In genomic region chr2:10141736-10142639, GRCh38 we compare ENCODE assay signal across 8 cellular contexts. TPM values are rescaled to one million over a fixed set of nuclear protein-coding genes. Genes with fewer than 3 reads are reported as not detected.
DNase-seq lines count a peak whose midpoint lies in the region; ATAC-seq, FAIRE-seq and TF ChIP-seq lines count a peak whose summit lies in the region.

No MANE protein-coding gene starts in this region.

- H3K36me3 ChIP-seq in H1 (ENCODE audit: control insufficient read depth in 2 of 4, insufficient read depth in 4 of 4, low read length in 3 of 4) (peaks cover 0 to 10% (median 2%) of the 10 kb centered on the region in 4 experiments; a peak in 3 of 8 replicates), neuronal stem cell (replicated peaks in 1 of 2; ENCODE audit: control insufficient read depth in 2 of 2, insufficient read depth in 2 of 2, low read length in 2 of 2) (peaks cover 23 to 59% of the 10 kb centered on the region in 2 donors)

- H4K8ac ChIP-seq in H1 (ENCODE audit: extremely low read depth, insufficient read depth, low read length) (peak overlapping the region; percentile 36; the same call in 1 of the 2 replicates), neuronal stem cell (ENCODE audit: low read depth, low read length) (no peak overlapping the region)

- peak; percentile 52 to 65 for ATAC-seq in activated CD4-positive, CD25-positive, alpha-beta regulatory T cell treated with anti-CD3 and anti-CD28 coated beads, Interleukin-2, amount 50 U/mL, for 24 hours
- no peak for ATAC-seq in GM18520 (IDR thresholded peaks at IDR 0.05; ENCODE audit: unreplicated experiment)
- ATAC-seq in HG03442 (IDR thresholded peaks at IDR 0.05; ENCODE audit: unreplicated experiment) = no peak

- no peaks in the 10 kb centered on the region; a peak in 1 of 4 replicates for H3K79me2 ChIP-seq in H1 (ENCODE audit: control insufficient read depth in 1 of 2, insufficient read depth in 2 of 2, low read length in 2 of 2)

- H3K4me2 ChIP-seq in H1 (ENCODE audit: insufficient read depth in 1 of 2, low read depth in 2 of 2, low read length in 2 of 2) (no peak overlapping the region), neuronal stem cell (ENCODE audit: insufficient read depth, low read length, poor library complexity, severe bottlenecking) (no peak overlapping the region)

- H3K9ac ChIP-seq in H1 (replicated peaks in 1 of 4; ENCODE audit: extremely low read depth in 1 of 4, low read depth in 3 of 4, low read length in 3 of 4) (no peak overlapping the region), neuronal stem cell (ENCODE audit: low read depth, low read length, poor library complexity) (no peak overlapping the region)

- 0 out of 7 replicates have a peak, but pooled peaks cover 0 to 3% (median 0%) of the 10 kb centered on the region in 4 experiments for H3K27me3 ChIP-seq in H1 (replicated peaks in 1 of 4; ENCODE audit: control insufficient read depth in 3 of 4, extremely low read depth in 1 of 4, insufficient read depth in 3 of 4, low read length in 3 of 4)
- no peaks in the 10 kb centered on the region for H3K27me3 ChIP-seq in neuronal stem cell (ENCODE audit: control insufficient read depth in 3 of 3, insufficient read depth in 3 of 3, low read depth in 1 of 3, low read length in 3 of 3)

- H2BK12ac ChIP-seq in H1 (ENCODE audit: low read depth, low read length) (no peak overlapping the region), neuronal stem cell (ENCODE audit: low read length) (no peak overlapping the region)

- DNase-seq in activated CD4-positive, CD25-positive, alpha-beta regulatory T cell (lab: John Stamatoyannopoulos, UW) = no peak
- DNase-seq in H1 (ENCODE audit: low read depth in 1 of 2, low spot score in 2 of 2) = peak in 1 of 2 experiments; percentile 77
- no peak for DNase-seq in neuronal stem cell (ENCODE audit: low spot score)
- no peak for DNase-seq in DMS114 treated with DMSO at 0.1 percent for 48 hours (lab: John Stamatoyannopoulos, UW; ENCODE audit: unreplicated experiment)

- H2BK120ac ChIP-seq in H1 (replicated peaks; ENCODE audit: low read depth, low read length) = no peak overlapping the region
- peak overlapping the region; percentile 79 for H2BK120ac ChIP-seq in neuronal stem cell (ENCODE audit: low read depth, low read length)

- H3K18ac ChIP-seq in H1 (ENCODE audit: extremely low read depth, low read length) (no peak overlapping the region), neuronal stem cell (ENCODE audit: low read length) (peak overlapping the region; percentile 49)

- no peak for TF ChIP-seq POLR2A in H1 (IDR thresholded peaks at IDR 0.05; ENCODE audit: control extremely low read depth in 1 of 2, low read depth in 2 of 2, low read length in 2 of 2)

- H3K14ac ChIP-seq in H1 (ENCODE audit: insufficient read length) (no peak overlapping the region), neuronal stem cell (ENCODE audit: low read length) (no peak overlapping the region)

- H3K4me3 ChIP-seq in H1 (ENCODE audit: extremely low read depth in 1 of 4, insufficient read depth in 2 of 4, low read depth in 3 of 4, low read length in 4 of 4) = no peak overlapping the region
- H3K4me3 ChIP-seq in neuronal stem cell (ENCODE audit: low read length in 2 of 2) = no peak overlapping the region

- H3K23ac ChIP-seq in H1 (ENCODE audit: insufficient read length) = no peak overlapping the region
- peak overlapping the region; percentile 83 for H3K23ac ChIP-seq in neuronal stem cell (ENCODE audit: low read depth, low read length, poor library complexity)

- peak; percentile 64 to 65 for TF ChIP-seq RAD21 in H1 (IDR thresholded peaks at IDR 0.05 in 1 of 2, conservative IDR thresholded peaks at IDR 0.05 in 1 of 2; ENCODE audit: low read depth in 2 of 2, low read length in 2 of 2)

- H3K27me3 Mint-ChIP-seq in T-helper 1 cell treated with Interleukin-12 subunit alpha and Interleukin-12 subunit beta and Interleukin-4 antibody, amounts not matched to agents 30 μg/mL and 1 μg/mL, for 36 hours (ENCODE audit: low read depth) = no peaks in the 10 kb centered on the region

- H3K79me1 ChIP-seq in H1 (ENCODE audit: low read depth, low read length) (no peaks in the 10 kb centered on the region), neuronal stem cell (ENCODE audit: low read depth, low read length) (peaks cover 2% of the 10 kb centered on the region)

- peaks cover 22% of the 10 kb centered on the region for H3K36me3 Mint-ChIP-seq in T-helper 1 cell treated with Interleukin-12 subunit alpha and Interleukin-12 subunit beta and Interleukin-4 antibody, amounts not matched to agents 30 μg/mL and 1 μg/mL, for 36 hours (ENCODE audit: low read depth)

- 78% methylated on average over 30 of the region's 32 CpGs; no CpG with 5 or more reads in 1 of the 2 experiments for WGBS in H1 (ENCODE audit: extremely low coverage in 1 of 2, insufficient coverage in 1 of 2, insufficient read length in 1 of 2, insufficient replicate concordance in 2 of 2, low coverage in 1 of 2, low lambda C conversion rate in 2 of 2, missing lambda C conversion rate in 1 of 2), 2 experiments
- WGBS in neuronal stem cell (ENCODE audit: extremely low coverage in 2 of 2, insufficient read length in 2 of 2, insufficient replicate concordance in 1 of 2), 2 donors = no CpG with 5 or more reads among the region's 32 CpGs

- H3K9me3 Mint-ChIP-seq in T-helper 1 cell treated with Interleukin-12 subunit alpha and Interleukin-12 subunit beta and Interleukin-4 antibody, amounts not matched to agents 30 μg/mL and 1 μg/mL, for 36 hours = no peaks in the 10 kb centered on the region

- H2BK5ac ChIP-seq in H1 (ENCODE audit: low read depth, low read length) (no peak overlapping the region), neuronal stem cell (ENCODE audit: low read length) (no peak overlapping the region)

- no peaks in the 10 kb centered on the region for H3K23me2 ChIP-seq in H1 (ENCODE audit: low read depth, low read length)

- H3K56ac ChIP-seq in H1 (replicated peaks; ENCODE audit: insufficient read length, low read depth, low read length) = no peak overlapping the region

- peaks cover 18% of the 10 kb centered on the region for H3K4me1 Mint-ChIP-seq in T-helper 1 cell treated with Interleukin-12 subunit alpha and Interleukin-12 subunit beta and Interleukin-4 antibody, amounts not matched to agents 30 μg/mL and 1 μg/mL, for 36 hours (ENCODE audit: low read depth)

- H3K9me3 ChIP-seq in H1 (ENCODE audit: insufficient read depth in 2 of 2, low read depth in 1 of 2, low read length in 1 of 2) (no peaks in the 10 kb centered on the region), neuronal stem cell (replicated peaks in 1 of 2; ENCODE audit: control insufficient read depth in 2 of 2, insufficient read depth in 1 of 2, low read depth in 1 of 2, low read length in 2 of 2) (no peaks in the 10 kb centered on the region)

- peak overlapping the region; percentile 86 for H3K27ac Mint-ChIP-seq in T-helper 1 cell treated with Interleukin-12 subunit alpha and Interleukin-12 subunit beta and Interleukin-4 antibody, amounts not matched to agents 30 μg/mL and 1 μg/mL, for 36 hours

- peaks cover 3 to 6% of the 10 kb centered on the region in 2 experiments for H4K20me1 ChIP-seq in H1 (replicated peaks in 1 of 2; ENCODE audit: control insufficient read depth in 1 of 2, insufficient read depth in 2 of 2, low read length in 2 of 2)

- no peak overlapping the region for H3K4ac ChIP-seq in H1 (replicated peaks; ENCODE audit: insufficient read length, low read depth, low read length)
- no peak overlapping the region for H3K4ac ChIP-seq in neuronal stem cell (ENCODE audit: low read length)

- CTCF ChIA-PET in H1 (lab: Charles Lee; ENCODE audit: partially characterized antibody) = interaction anchor here (0.6 to 11.2 kb wide), 53 partner anchors 14 to 472 kb away, joined by 3 to 169 read pairs (median 4); partner anchors contain the start of genes CYS1 and RRM2

- H2AFZ ChIP-seq in H1 (ENCODE audit: low read length) (no peak overlapping the region), neuronal stem cell (ENCODE audit: low read length) (no peak overlapping the region)

- no peak for FAIRE-seq in H1 (lab: Jason Lieb, UNC)

- no peak overlapping the region for H3K27ac ChIP-seq in H1 (ENCODE audit: low read depth, low read length)
- no peak overlapping the region for H3K27ac ChIP-seq in neuronal stem cell (replicated peaks; ENCODE audit: low read length)

- H2AK5ac ChIP-seq in H1 (ENCODE audit: low read depth, low read length) = no peak overlapping the region
- no peak overlapping the region for H2AK5ac ChIP-seq in neuronal stem cell (ENCODE audit: low read depth, low read length)

- no peak overlapping the region for H2BK20ac ChIP-seq in H1 (ENCODE audit: low read length)

- POLR2A ChIA-PET in H1 (lab: Charles Lee; ENCODE audit: partially characterized antibody) = interaction anchor here (0.6 to 2.8 kb wide), 9 partner anchors 9 to 306 kb away, joined by 3 to 10 read pairs (median 3); partner anchors contain the start of genes ODC1 and RRM2

- TF ChIP-seq CTCF in H1 (IDR thresholded peaks at IDR 0.05; ENCODE audit: control extremely low read depth in 1 of 3, insufficient read depth in 1 of 3, low read depth in 1 of 3, low read length in 3 of 3) = peak; percentile 64 to 80 (median 78)

- H3K4me1 ChIP-seq in H1 (replicated peaks in 1 of 4; ENCODE audit: control insufficient read depth in 3 of 4, insufficient read depth in 4 of 4, low read length in 3 of 4) (peaks cover 0 to 3% (median 0%) of the 10 kb centered on the region in 4 experiments; a peak in 1 of 7 replicates), neuronal stem cell (ENCODE audit: control insufficient read depth in 2 of 2, insufficient read depth in 1 of 2, low read depth in 1 of 2, low read length in 2 of 2) (peaks cover 0 to 2% of the 10 kb centered on the region in 2 donors)

- peak overlapping the region; percentile 40 for H3K4me3 Mint-ChIP-seq in T-helper 1 cell treated with Interleukin-12 subunit alpha and Interleukin-12 subunit beta and Interleukin-4 antibody, amounts not matched to agents 30 μg/mL and 1 μg/mL, for 36 hours

- no peak overlapping the region for H4K5ac ChIP-seq in H1 (ENCODE audit: insufficient read length, low read depth, low read length)

- TF ChIP-seq EP300 in H1 (IDR thresholded peaks at IDR 0.05; ENCODE audit: borderline replicate concordance in 1 of 2, low read depth in 2 of 2, low read length in 2 of 2) = no peak

- H2BK15ac ChIP-seq in H1 (ENCODE audit: low read length) (no peak overlapping the region), neuronal stem cell (ENCODE audit: low read length) (no peak overlapping the region)

- H4K91ac ChIP-seq in H1 (replicated peaks; ENCODE audit: insufficient read length, low read length) (no peak overlapping the region), neuronal stem cell (ENCODE audit: low read depth, low read length, poor library complexity) (no peak overlapping the region)

RNA-seq across cellular contexts. Expression of gene RRM2, which starts 19.4 kb away (rescaled TPM):
- 215 and 228 TPM in 2 replicates for total RNA-seq in H1 (2021; fragmentation: NEBNext Ultra II Directional; extraction: Animal tissue kit (Norgen Biotek cat#: 25700))
- polyA plus RNA-seq in H1 (2011; rRNA removed) = 37.7 and 58.8 TPM in 2 replicates
- 42.1 TPM for polyA plus RNA-seq in H1 (2011; cell fraction: cytosol; rRNA removed)
- polyA plus RNA-seq in H1 (2011; cell fraction: nucleus; rRNA removed) = 79.0 TPM
- polyA plus RNA-seq in H1 (2012, experiment 1 of 2) = 130 to 156 TPM (median 139 TPM) in 4 replicates
- 24.6 TPM for polyA plus RNA-seq in H1 (2012, experiment 2 of 2)
- polyA plus RNA-seq in H1 (2013, experiment 1 of 2) = 102 TPM
- 111 TPM for polyA plus RNA-seq in H1 (2013, experiment 2 of 2)
- polyA minus RNA-seq in H1 (2011; rRNA and poly(A)+ RNA removed) = 50.6 and 53.5 TPM in 2 replicates
- polyA minus RNA-seq in H1 (2011; cell fraction: cytosol; rRNA and poly(A)+ RNA removed) = 104 TPM
- 131 TPM for polyA minus RNA-seq in H1 (2011; cell fraction: nucleus; rRNA and poly(A)+ RNA removed)
- polyA plus RNA-seq in neuronal stem cell (2013, experiment 1 of 2) = 66.4 TPM
- polyA plus RNA-seq in neuronal stem cell (2013, experiment 2 of 2) = 69.3 TPM

Comparison
In these comparisons a context has a peak if more than half of its experiments do, and no peak if none do; other contexts are left out.
1. ATAC-seq: peak in activated CD4-positive, CD25-positive, alpha-beta regulatory T cell treated with anti-CD3 and anti-CD28 coated beads, Interleukin-2, amount 50 U/mL, for 24 hours (2 of 2); none in GM18520 (single experiment) and HG03442 (single experiment).